In genomic region chr5:81851481-81852178, GRCh38 we compare ENCODE assay signal across 1 cellular context.
TF ChIP-seq lines count a peak whose summit lies in the region.

No MANE protein-coding gene starts in this region.

TF ChIP-seq in HepG2, 621 proteins besides CTCF, POLR2A, EP300 and RAD21 (continued from another document and continues in another):
- TF ChIP-seq CERS6 (CRISPR knock-in tag; IDR thresholded peaks at IDR 0.05) (no peak), CREB1 (IDR thresholded peaks at IDR 0.05) (no peak), CREB1 (CRISPR knock-in tag; IDR thresholded peaks at IDR 0.05) (no peak), ELK4 (CRISPR knock-in tag; IDR thresholded peaks at IDR 0.05; ENCODE audit: borderline replicate concordance) (no peak), ZNF503 (CRISPR knock-in tag; IDR thresholded peaks at IDR 0.05) (no peak), ETS1 (CRISPR knock-in tag; IDR thresholded peaks at IDR 0.05) (no peak), SMAD1 (CRISPR knock-in tag; IDR thresholded peaks at IDR 0.05; ENCODE audit: borderline replicate concordance, low read depth) (no peak), ZNF589 (CRISPR knock-in tag; conservative IDR thresholded peaks at IDR 0.05) (no peak), HMGXB4 (CRISPR knock-in tag; IDR thresholded peaks at IDR 0.05; ENCODE audit: borderline replicate concordance in 1 of 2, low read depth in 1 of 2) (0 out of 4 replicates have a peak, but pooled peaks of 1 of the 2 experiments have one; percentile 30), ATF7 (IDR thresholded peaks at IDR 0.05) (no peak), ATF7 (CRISPR knock-in tag; IDR thresholded peaks at IDR 0.05) (no peak), MAF1 (CRISPR knock-in tag; IDR thresholded peaks at IDR 0.05; ENCODE audit: borderline replicate concordance) (no peak), KDM6A (CRISPR knock-in tag; IDR thresholded peaks at IDR 0.05; ENCODE audit: low read depth) (no peak), HDAC2 (CRISPR knock-in tag; IDR thresholded peaks at IDR 0.05) (peak; percentile 56; the same call in 1 of the 2 replicates), HCFC1 (IDR thresholded peaks at IDR 0.05; ENCODE audit: low read depth, low read length) (no peak), ATF2 (CRISPR knock-in tag; IDR thresholded peaks at IDR 0.05) (0 out of 2 replicates have a peak, but pooled peaks have one; percentile 29), CREB3 (CRISPR knock-in tag; IDR thresholded peaks at IDR 0.05) (no peak), KIAA2018 (CRISPR knock-in tag; IDR thresholded peaks at IDR 0.05; ENCODE audit: borderline replicate concordance) (no peak), ZNF850 (CRISPR knock-in tag; conservative IDR thresholded peaks at IDR 0.05) (no peak), ZNF639 (CRISPR knock-in tag; conservative IDR thresholded peaks at IDR 0.05) (no peak), HDAC6 (IDR thresholded peaks at IDR 0.05; ENCODE audit: low read depth, low read length) (no peak), SATB2 (CRISPR knock-in tag; IDR thresholded peaks at IDR 0.05) (no peak), MAX (IDR thresholded peaks at IDR 0.05) (0 out of 2 replicates have a peak, but pooled peaks have one; percentile 37), MEIS2 (CRISPR knock-in tag; IDR thresholded peaks at IDR 0.05) (no peak), JUNB (CRISPR knock-in tag; IDR thresholded peaks at IDR 0.05; ENCODE audit: borderline replicate concordance) (no peak), HNF1B (CRISPR knock-in tag; IDR thresholded peaks at IDR 0.05) (no peak), ZNF660 (CRISPR knock-in tag; IDR thresholded peaks at IDR 0.05; ENCODE audit: borderline replicate concordance, low read depth) (no peak)
